In the genomic region with DNA sequence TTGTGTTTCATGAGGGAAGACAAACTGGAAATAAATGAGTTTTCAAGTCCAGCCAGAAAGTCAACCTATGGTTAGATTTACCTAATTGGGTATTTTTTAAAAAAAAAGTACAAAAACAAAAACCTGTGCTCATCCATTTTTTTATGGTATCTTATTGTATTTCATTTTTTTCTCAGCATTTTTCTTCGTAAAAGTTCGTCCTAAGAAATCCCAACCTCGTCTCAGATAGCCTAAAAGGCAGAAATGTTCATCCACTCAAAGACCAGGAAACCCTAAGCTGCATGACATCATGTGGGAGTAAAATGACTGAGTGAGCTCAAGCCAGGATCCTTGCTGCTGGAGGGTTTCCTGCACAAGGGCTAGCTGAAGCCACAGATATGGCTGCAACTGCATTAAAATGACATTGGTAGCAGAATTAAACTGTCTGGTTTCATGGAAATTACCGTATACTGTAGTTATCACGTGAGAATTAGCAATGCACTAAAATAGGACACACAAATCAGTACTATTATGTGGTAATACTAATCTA, we compare ENCODE assay signal across 20 cellular contexts.
A peak's percentile ranks its signal among the peaks of the same experiment; 100 is the strongest.
DNase-seq lines count a peak whose midpoint lies in the region; ATAC-seq, FAIRE-seq and TF ChIP-seq lines count a peak whose summit lies in the region.
"Had no signal": no experiment of that assay in that cellular context is flagged by ENCODE, and none has a peak within 500 bp of the region (broad histone marks: within the 10 kb centered on the region; RNA-seq: fewer than 3 reads in every experiment).

No MANE protein-coding gene starts in this region.

- FAIRE-seq in H54 (lab: Jason Lieb, UNC) = peak; percentile 48
- FAIRE-seq: GM12878, GM18507 had no signal

- peak overlapping the region; percentile 85 for H3K27ac Mint-ChIP-seq in endothelial cell (ENCODE audit: unreplicated experiment)
- H3K27ac Mint-ChIP-seq: CD4-positive, alpha-beta memory T cell had no signal

- DNase-seq in H54 (ENCODE audit: insufficient read length, low spot score) = no peak
- peak; percentile 61 for DNase-seq in NCI-H446 treated with DMSO at 0.1 percent for 48 hours (lab: John Stamatoyannopoulos, UW)
- DNase-seq in endothelial cell (ENCODE audit: low spot score) = no peak
- peak; percentile 22 for DNase-seq in kidney tubule cell (ENCODE audit: low spot score)
- no peak for DNase-seq in A172 (ENCODE audit: low spot score)
- DNase-seq in DMS53 treated with DMSO at 0.1 percent for 48 hours (lab: John Stamatoyannopoulos, UW; ENCODE audit: unreplicated experiment) = no peak
- DNase-seq in head of caudate nucleus = no peak
- DNase-seq in stimulated activated naive CD8-positive, alpha-beta T cell treated with anti-CD3 and anti-CD28 coated beads, Interleukin-15, Interleukin-2, amounts not matched to agents 100 U/mL and 50 U/mL, for 24 hours = no peak
- DNase-seq: BE2C; CD4-positive, alpha-beta memory T cell; DND-41; GDM1; H9; Karpas-422; MG63; NCI-H1092; NCI-H146; NCI-H2081 had no signal

- peaks cover 72% of the 10 kb centered on the region for H3K4me1 Mint-ChIP-seq in endothelial cell (ENCODE audit: unreplicated experiment)
- H3K4me1 Mint-ChIP-seq: CD4-positive, alpha-beta memory T cell had no signal

- TF ChIP-seq CTCF in endothelial cell (IDR thresholded peaks at IDR 0.05; ENCODE audit: unreplicated experiment) = no peak

- ATAC-seq in stimulated activated naive CD8-positive, alpha-beta T cell treated with anti-CD3 and anti-CD28 coated beads, Interleukin-15, Interleukin-2, amounts not matched to agents 100 U/mL and 50 U/mL, for 24 hours = no peak
- ATAC-seq: GM12878 had no signal

- peaks cover 10% of the 10 kb centered on the region for H3K27me3 Mint-ChIP-seq in endothelial cell (ENCODE audit: unreplicated experiment)

- intact Hi-C loops in head of caudate nucleus (cut with DNase I) = no loop called here

- no peak for TF ChIP-seq POLR2A in H54 (IDR thresholded peaks at IDR 0.05; ENCODE audit: low read depth, low read length)

- H3K36me3 Mint-ChIP-seq in endothelial cell (ENCODE audit: low read depth, unreplicated experiment) = peaks cover 9% of the 10 kb centered on the region
- H3K36me3 Mint-ChIP-seq: CD4-positive, alpha-beta memory T cell had no signal

- H3K9me3 Mint-ChIP-seq in endothelial cell (ENCODE audit: unreplicated experiment) = no peaks in the 10 kb centered on the region
- H3K9me3 Mint-ChIP-seq: CD4-positive, alpha-beta memory T cell; H9 had no signal

- H3K4me3 Mint-ChIP-seq in endothelial cell (ENCODE audit: unreplicated experiment) = no peak overlapping the region
- H3K4me3 Mint-ChIP-seq: CD4-positive, alpha-beta memory T cell; H9 had no signal

Comparison
In these comparisons a context has a peak if more than half of its experiments do, and no peak if none do; other contexts are left out.
1. DNase-seq: peak in NCI-H446 treated with DMSO at 0.1 percent for 48 hours (single experiment) and kidney tubule cell (single experiment); none in H54 (single experiment), endothelial cell (single experiment), A172 (single experiment), DMS53 treated with DMSO at 0.1 percent for 48 hours (single experiment), head of caudate nucleus (0 of 42) and stimulated activated naive CD8-positive, alpha-beta T cell treated with anti-CD3 and anti-CD28 coated beads, Interleukin-15, Interleukin-2, amounts not matched to agents 100 U/mL and 50 U/mL, for 24 hours (single experiment).